In genomic region chr5:178231736-178232123, GRCh38 we compare ENCODE assay signal across 9 cellular contexts. TPM values are rescaled to one million over a fixed set of nuclear protein-coding genes. Genes with fewer than 3 reads are reported as not detected.
DNase-seq lines count a peak whose midpoint lies in the region; ATAC-seq, FAIRE-seq and TF ChIP-seq lines count a peak whose summit lies in the region.
"Had no signal": no experiment of that assay in that cellular context is flagged by ENCODE, and none has a peak within 500 bp of the region (broad histone marks: within the 10 kb centered on the region; RNA-seq: fewer than 3 reads in every experiment).

No MANE protein-coding gene starts in this region.

- peak overlapping the region; percentile 72 to 94 for H3K4me2 ChIP-seq in H1 (ENCODE audit: insufficient read depth in 1 of 2, low read depth in 2 of 2, low read length in 2 of 2)
- H3K4me2 ChIP-seq in neural progenitor cell: peak overlapping the region; percentile 88

- H2AK5ac ChIP-seq in H1 (ENCODE audit: low read depth, low read length): no peak overlapping the region

- H4K8ac ChIP-seq in H1 (ENCODE audit: extremely low read depth, insufficient read depth, low read length): peak overlapping the region; percentile 88

- H2AFZ ChIP-seq in H1 (ENCODE audit: low read length) (no peak overlapping the region), neural progenitor cell (replicated peaks) (peak overlapping the region; percentile 85)

- POLR2A ChIA-PET in H1 (lab: Charles Lee; ENCODE audit: partially characterized antibody): interaction anchor here (0.6 to 21.6 kb wide), 11 partner anchors 8 to 499 kb away, joined by 3 to 507 read pairs (median 6); partner anchors contain the start of genes HNRNPAB and ZNF354A

- H3K79me1 ChIP-seq in H1 (ENCODE audit: low read depth, low read length): peaks cover 11% of the 10 kb centered on the region

- H4K5ac ChIP-seq in H1 (ENCODE audit: insufficient read length, low read depth, low read length): peak overlapping the region; percentile 31

- peak overlapping the region; percentile 30 for H4K91ac ChIP-seq in H1 (replicated peaks; ENCODE audit: insufficient read length, low read length)

- H3K27ac ChIP-seq in H1 (ENCODE audit: low read depth, low read length) (peak overlapping the region; percentile 21; the same call in 1 of the 2 replicates), neural progenitor cell (peak overlapping the region; percentile 6)

- peak overlapping the region; percentile 83 for H3K4me3 Mint-ChIP-seq in neural progenitor cell

- H3K27me3 Mint-ChIP-seq in neural progenitor cell (ENCODE audit: insufficient read depth, low read depth): peaks cover 13% of the 10 kb centered on the region

- TF ChIP-seq POLR2A in H1 (IDR thresholded peaks at IDR 0.05; ENCODE audit: control extremely low read depth in 1 of 2, low read depth in 2 of 2, low read length in 2 of 2): no peak

- no peaks in the 10 kb centered on the region for H3K9me3 ChIP-seq in H1 (ENCODE audit: insufficient read depth in 2 of 2, low read depth in 1 of 2, low read length in 1 of 2)
- no peaks in the 10 kb centered on the region for H3K9me3 ChIP-seq in neural progenitor cell (ENCODE audit: low read depth)

- peak overlapping the region; percentile 32 for H3K56ac ChIP-seq in H1 (replicated peaks; ENCODE audit: insufficient read length, low read depth, low read length)

- H3K23me2 ChIP-seq in H1 (ENCODE audit: low read depth, low read length): peaks cover 3% of the 10 kb centered on the region; the same call in 1 of the 2 replicates

- 0 out of 2 replicates have a peak overlapping the region, but pooled peaks have one; percentile 15 for H3K18ac ChIP-seq in H1 (ENCODE audit: extremely low read depth, low read length)

- H3K27ac Mint-ChIP-seq in neural progenitor cell: no peak overlapping the region

- 60% methylated on average over 13 of the region's 16 CpGs; no CpG with 5 or more reads in 1 of the 2 experiments for WGBS in H1 (ENCODE audit: extremely low coverage in 1 of 2, insufficient coverage in 1 of 2, insufficient read length in 1 of 2, insufficient replicate concordance in 2 of 2, low coverage in 1 of 2, low lambda C conversion rate in 2 of 2, missing lambda C conversion rate in 1 of 2), 2 experiments

- 0 out of 2 replicates have a peak overlapping the region, but pooled peaks have one; percentile 2 for H2BK15ac ChIP-seq in H1 (ENCODE audit: low read length)

- peaks cover 24% of the 10 kb centered on the region for H3K4me1 Mint-ChIP-seq in neural progenitor cell

- H3K79me2 ChIP-seq in H1 (ENCODE audit: control insufficient read depth in 1 of 2, insufficient read depth in 2 of 2, low read length in 2 of 2) (peaks cover 0 to 13% of the 10 kb centered on the region in 2 experiments; a peak in 2 of 4 replicates), neural progenitor cell (ENCODE audit: low read depth) (peaks cover 18% of the 10 kb centered on the region)

- H3K4ac ChIP-seq in H1 (replicated peaks; ENCODE audit: insufficient read length, low read depth, low read length): peak overlapping the region; percentile 42

- no peak for FAIRE-seq in H1 (lab: Jason Lieb, UNC)
- FAIRE-seq: TTC549 had no signal

- H3K14ac ChIP-seq in H1 (ENCODE audit: insufficient read length): no peak overlapping the region

- no peak overlapping the region for H2BK12ac ChIP-seq in H1 (ENCODE audit: low read depth, low read length)

- peak overlapping the region; percentile 52 to 72 (median 64) for H3K4me3 ChIP-seq in H1 (ENCODE audit: extremely low read depth in 1 of 4, insufficient read depth in 2 of 4, low read depth in 3 of 4, low read length in 4 of 4)
- peak overlapping the region; percentile 60 for H3K4me3 ChIP-seq in neural progenitor cell

- TF ChIP-seq CTCF in H1 (IDR thresholded peaks at IDR 0.05; ENCODE audit: control extremely low read depth in 1 of 3, insufficient read depth in 1 of 3, low read depth in 1 of 3, low read length in 3 of 3): no peak
- TF ChIP-seq CTCF in neural progenitor cell (IDR thresholded peaks at IDR 0.05): no peak

- TF ChIP-seq EP300 in H1 (IDR thresholded peaks at IDR 0.05; ENCODE audit: borderline replicate concordance in 1 of 2, low read depth in 2 of 2, low read length in 2 of 2): no peak

- H2BK5ac ChIP-seq in H1 (ENCODE audit: low read depth, low read length): no peak overlapping the region; the same call in 1 of the 2 replicates

- H3K36me3 ChIP-seq in H1 (ENCODE audit: control insufficient read depth in 2 of 4, insufficient read depth in 4 of 4, low read length in 3 of 4) (peaks cover 7 to 35% (median 18%) of the 10 kb centered on the region in 4 experiments; a peak in 6 of 8 replicates), neural progenitor cell (no peaks in the 10 kb centered on the region)

- H3K9ac ChIP-seq in H1 (replicated peaks in 1 of 4; ENCODE audit: extremely low read depth in 1 of 4, low read depth in 3 of 4, low read length in 3 of 4) (peak overlapping the region; percentile 36 to 71 (median 40)), neural progenitor cell (peak overlapping the region; percentile 55)

- H3K4me1 ChIP-seq in H1 (replicated peaks in 1 of 4; ENCODE audit: control insufficient read depth in 3 of 4, insufficient read depth in 4 of 4, low read length in 3 of 4): peaks cover 0 to 17% (median 10%) of the 10 kb centered on the region in 4 experiments; a peak in 6 of 7 replicates
- peaks cover 9% of the 10 kb centered on the region for H3K4me1 ChIP-seq in neural progenitor cell

- CTCF ChIA-PET in H1 (lab: Charles Lee; ENCODE audit: partially characterized antibody): interaction anchor here (1.0 to 2.2 kb wide), 5 partner anchors 8 to 52 kb away, joined by 3 to 8 read pairs (median 5); no protein-coding TSS in a partner anchor

- H4K20me1 ChIP-seq in H1 (replicated peaks in 1 of 2; ENCODE audit: control insufficient read depth in 1 of 2, insufficient read depth in 2 of 2, low read length in 2 of 2): peaks cover 0 to 5% of the 10 kb centered on the region in 2 experiments
- H4K20me1 ChIP-seq in neural progenitor cell (ENCODE audit: low read depth): peaks cover 26% of the 10 kb centered on the region

- H3K27me3 ChIP-seq in H1 (replicated peaks in 1 of 4; ENCODE audit: control insufficient read depth in 3 of 4, extremely low read depth in 1 of 4, insufficient read depth in 3 of 4, low read length in 3 of 4) (no peaks in the 10 kb centered on the region), neural progenitor cell (no peaks in the 10 kb centered on the region)

- ATAC-seq in GM19372 (IDR thresholded peaks at IDR 0.05; ENCODE audit: low read depth, unreplicated experiment) (peak; percentile 4), HG02870 (IDR thresholded peaks at IDR 0.05; ENCODE audit: unreplicated experiment) (no peak), HG02623 (IDR thresholded peaks at IDR 0.05; ENCODE audit: unreplicated experiment) (no peak)

- H3K9me3 Mint-ChIP-seq in neural progenitor cell: no peaks in the 10 kb centered on the region

- TF ChIP-seq RAD21 in H1 (IDR thresholded peaks at IDR 0.05 in 1 of 2, conservative IDR thresholded peaks at IDR 0.05 in 1 of 2; ENCODE audit: low read depth in 2 of 2, low read length in 2 of 2): no peak

- H2BK120ac ChIP-seq in H1 (replicated peaks; ENCODE audit: low read depth, low read length): no peak overlapping the region

- no peak overlapping the region for H2BK20ac ChIP-seq in H1 (ENCODE audit: low read length)

- DNase-seq in NCI-H69 (lab: John Stamatoyannopoulos, UW) (peak; percentile 44), H1 (ENCODE audit: low read depth in 1 of 2, low spot score in 2 of 2) (no peak), neural progenitor cell (ENCODE audit: low spot score) (peak; percentile 25), OCI-M2 (lab: John Stamatoyannopoulos, UW; ENCODE audit: unreplicated experiment) (no peak)
- DNase-seq in activated CD8-positive, alpha-beta memory T cell treated with anti-CD3 and anti-CD28 coated beads, Interleukin-2, amount 50 U/mL, for 4 hours: no peak

- peaks cover 33% of the 10 kb centered on the region for H3K36me3 Mint-ChIP-seq in neural progenitor cell

- H3F3A ChIP-seq in neural progenitor cell (ENCODE audit: low read depth): peaks cover 30% of the 10 kb centered on the region

- H3K23ac ChIP-seq in H1 (ENCODE audit: insufficient read length): no peak overlapping the region

RNA-seq across cellular contexts. Expression of gene PHYKPL, which starts 0.9 kb away (rescaled TPM):
- total RNA-seq in H1 (2021; fragmentation: NEBNext Ultra II Directional; extraction: Animal tissue kit (Norgen Biotek cat#: 25700)): 29.5 and 32.1 TPM in 2 replicates
- 25.1 and 33.4 TPM in 2 replicates for polyA plus RNA-seq in H1 (2011; rRNA removed)
- polyA plus RNA-seq in H1 (2011; cell fraction: cytosol; rRNA removed): 35.7 TPM
- polyA plus RNA-seq in H1 (2011; cell fraction: nucleus; rRNA removed): 106 TPM
- 22.0 to 26.7 TPM (median 22.5 TPM) in 4 replicates for polyA plus RNA-seq in H1 (2012, experiment 1 of 2)
- polyA plus RNA-seq in H1 (2012, experiment 2 of 2): 9.1 TPM
- polyA plus RNA-seq in H1 (2013, experiment 1 of 2): 10.9 TPM
- 7.7 TPM for polyA plus RNA-seq in H1 (2013, experiment 2 of 2)
- 44.1 and 62.2 TPM in 2 replicates for polyA minus RNA-seq in H1 (2011; rRNA and poly(A)+ RNA removed)
- polyA minus RNA-seq in H1 (2011; cell fraction: cytosol; rRNA and poly(A)+ RNA removed): 25.1 TPM
- polyA minus RNA-seq in H1 (2011; cell fraction: nucleus; rRNA and poly(A)+ RNA removed): 91.2 TPM
- total RNA-seq in neural progenitor cell (ENCODE audit: low replicate concordance): 20.5 and 25.9 TPM in 2 replicates

RNA-seq across cellular contexts. Expression of gene HNRNPAB, which starts 27.4 kb away (rescaled TPM):
- 556 and 563 TPM in 2 replicates for total RNA-seq in H1 (2021; fragmentation: NEBNext Ultra II Directional; extraction: Animal tissue kit (Norgen Biotek cat#: 25700))
- polyA plus RNA-seq in H1 (2011; rRNA removed): 350 and 373 TPM in 2 replicates
- 393 TPM for polyA plus RNA-seq in H1 (2011; cell fraction: cytosol; rRNA removed)
- 141 TPM for polyA plus RNA-seq in H1 (2011; cell fraction: nucleus; rRNA removed)
- 386 to 417 TPM (median 389 TPM) in 4 replicates for polyA plus RNA-seq in H1 (2012, experiment 1 of 2)
- 229 TPM for polyA plus RNA-seq in H1 (2012, experiment 2 of 2)
- polyA plus RNA-seq in H1 (2013, experiment 1 of 2): 302 TPM
- polyA plus RNA-seq in H1 (2013, experiment 2 of 2): 299 TPM
- polyA minus RNA-seq in H1 (2011; rRNA and poly(A)+ RNA removed): 74.5 and 90.5 TPM in 2 replicates
- 107 TPM for polyA minus RNA-seq in H1 (2011; cell fraction: cytosol; rRNA and poly(A)+ RNA removed)
- 87.5 TPM for polyA minus RNA-seq in H1 (2011; cell fraction: nucleus; rRNA and poly(A)+ RNA removed)
- 186 and 195 TPM in 2 replicates for total RNA-seq in neural progenitor cell (ENCODE audit: low replicate concordance)

RNA-seq across cellular contexts. Expression of gene GMCL2, which starts 44.6 kb away (rescaled TPM):
- total RNA-seq in H1 (2021; fragmentation: NEBNext Ultra II Directional; extraction: Animal tissue kit (Norgen Biotek cat#: 25700)): 0.13 TPM in 1 of 2 replicates, not detected in the other
- polyA plus RNA-seq in H1 (2011; rRNA removed): not detected in 2 replicates
- not detected for polyA plus RNA-seq in H1 (2011; cell fraction: cytosol; rRNA removed)
- 0.06 TPM for polyA plus RNA-seq in H1 (2011; cell fraction: nucleus; rRNA removed)
- not detected in 4 replicates for polyA plus RNA-seq in H1 (2012, experiment 1 of 2)
- polyA plus RNA-seq in H1 (2012, experiment 2 of 2): not detected
- not detected for polyA plus RNA-seq in H1 (2013, experiment 1 of 2)
- polyA plus RNA-seq in H1 (2013, experiment 2 of 2): not detected
- polyA minus RNA-seq in H1 (2011; rRNA and poly(A)+ RNA removed): not detected in 2 replicates
- polyA minus RNA-seq in H1 (2011; cell fraction: cytosol; rRNA and poly(A)+ RNA removed): not detected
- polyA minus RNA-seq in H1 (2011; cell fraction: nucleus; rRNA and poly(A)+ RNA removed): not detected
- total RNA-seq in neural progenitor cell (ENCODE audit: low replicate concordance): not detected in 2 replicates

Comparison
In these comparisons a context has a peak if more than half of its experiments do, and no peak if none do; other contexts are left out.
1. DNase-seq: peak in NCI-H69 (single experiment) and neural progenitor cell (single experiment); none in H1 (0 of 2), OCI-M2 (single experiment) and activated CD8-positive, alpha-beta memory T cell treated with anti-CD3 and anti-CD28 coated beads, Interleukin-2, amount 50 U/mL, for 4 hours (single experiment).